ENCODE assay signal across 8 cellular contexts in genomic region chr1:84365225-84366221, GRCh38. TPM values are rescaled to one million over a fixed set of nuclear protein-coding genes. Genes with fewer than 3 reads are reported as not detected.
A peak's percentile ranks its signal among the peaks of the same experiment; 100 is the strongest.
DNase-seq lines count a peak whose midpoint lies in the region; ATAC-seq and TF ChIP-seq lines count a peak whose summit lies in the region.

No MANE protein-coding gene starts in this region.

- DNase-seq in CD4-positive, CD25-positive, alpha-beta regulatory T cell = peak in 1 of 3 donors; percentile 7
- peak; percentile 96 for DNase-seq in HT1080 (ENCODE audit: low read depth)
- DNase-seq in activated naive CD8-positive, alpha-beta T cell treated with anti-CD3 and anti-CD28 coated beads for 36 hours = peak; percentile 48
- DNase-seq in lung (ENCODE audit: low spot score) = no peak
- DNase-seq in tibial nerve (ENCODE audit: low spot score in 2 of 2) = no peak
- DNase-seq in GF-D8 (lab: John Stamatoyannopoulos, UW) = no peak

- TF ChIP-seq CTCF in lung (IDR thresholded peaks at IDR 0.05; ENCODE audit: control extremely low read depth, extremely low read depth) (no peak), tibial nerve (IDR thresholded peaks at IDR 0.05) (no peak)

- peaks cover 8% of the 10 kb centered on the region for H3K27me3 Mint-ChIP-seq in CD4-positive, CD25-positive, alpha-beta regulatory T cell
- H3K27me3 Mint-ChIP-seq in activated naive CD8-positive, alpha-beta T cell treated with anti-CD3 and anti-CD28 coated beads for 36 hours = no peaks in the 10 kb centered on the region

- no peaks in the 10 kb centered on the region for H3K4me1 Mint-ChIP-seq in CD4-positive, CD25-positive, alpha-beta regulatory T cell
- peaks cover 18% of the 10 kb centered on the region for H3K4me1 Mint-ChIP-seq in activated naive CD8-positive, alpha-beta T cell treated with anti-CD3 and anti-CD28 coated beads for 36 hours

- no peak overlapping the region for H3K4me3 ChIP-seq in CD4-positive, CD25-positive, alpha-beta regulatory T cell (ENCODE audit: low read depth, low read length)
- H3K4me3 ChIP-seq in lung (no peak overlapping the region), tibial nerve (no peak overlapping the region)

- no peak overlapping the region for H3K4me3 Mint-ChIP-seq in CD4-positive, CD25-positive, alpha-beta regulatory T cell
- H3K4me3 Mint-ChIP-seq in activated naive CD8-positive, alpha-beta T cell treated with anti-CD3 and anti-CD28 coated beads for 36 hours = no peak overlapping the region

- no peak overlapping the region for H3K27ac ChIP-seq in CD4-positive, CD25-positive, alpha-beta regulatory T cell (ENCODE audit: insufficient read depth, low read length, poor library complexity, severe bottlenecking)
- H3K27ac ChIP-seq in lung (ENCODE audit: low read depth in 1 of 2, low read length in 1 of 2) = no peak overlapping the region
- H3K27ac ChIP-seq in tibial nerve = peak overlapping the region in 2 of 4 donors; percentile 29

- no peaks in the 10 kb centered on the region for H3K9me3 ChIP-seq in CD4-positive, CD25-positive, alpha-beta regulatory T cell (ENCODE audit: control insufficient read depth in 2 of 2, low read length in 2 of 2)
- H3K9me3 ChIP-seq in lung (ENCODE audit: control insufficient read depth in 2 of 2, insufficient read depth in 1 of 2, low read length in 1 of 2) = no peaks in the 10 kb centered on the region
- no peaks in the 10 kb centered on the region for H3K9me3 ChIP-seq in tibial nerve

- peaks cover 0 to 2% (median 0%) of the 10 kb centered on the region in 7 donors for H3K9me3 Mint-ChIP-seq in CD4-positive, CD25-positive, alpha-beta regulatory T cell
- H3K9me3 Mint-ChIP-seq in activated naive CD8-positive, alpha-beta T cell treated with anti-CD3 and anti-CD28 coated beads for 36 hours = no peaks in the 10 kb centered on the region

- H3K36me3 ChIP-seq in CD4-positive, CD25-positive, alpha-beta regulatory T cell (ENCODE audit: control insufficient read depth, insufficient read depth, low read length) = no peaks in the 10 kb centered on the region
- no peaks in the 10 kb centered on the region for H3K36me3 ChIP-seq in lung (ENCODE audit: control insufficient read depth in 2 of 2, insufficient read depth in 2 of 2, low read length in 2 of 2)
- no peaks in the 10 kb centered on the region for H3K36me3 ChIP-seq in tibial nerve

- 39 to 51% methylated on average over 3 of the region's 3 CpGs for WGBS in lung, 2 donors
- WGBS in tibial nerve, 2 donors = 33 to 39% methylated on average over 3 of the region's 3 CpGs

- no peak overlapping the region for H3K27ac Mint-ChIP-seq in CD4-positive, CD25-positive, alpha-beta regulatory T cell
- peak overlapping the region; percentile 84 for H3K27ac Mint-ChIP-seq in activated naive CD8-positive, alpha-beta T cell treated with anti-CD3 and anti-CD28 coated beads for 36 hours

- ATAC-seq in CD4-positive, CD25-positive, alpha-beta regulatory T cell (ENCODE audit: low read depth in 2 of 2) = peak; percentile 28 to 39
- peak; percentile 83 for ATAC-seq in lung (ENCODE audit: insufficient read depth, low FRiP score)
- no peak for ATAC-seq in GM19324 (IDR thresholded peaks at IDR 0.05; ENCODE audit: low FRiP score, unreplicated experiment)
- ATAC-seq in GM21367 (IDR thresholded peaks at IDR 0.05; ENCODE audit: unreplicated experiment) = no peak

- H3K4me1 ChIP-seq in CD4-positive, CD25-positive, alpha-beta regulatory T cell (ENCODE audit: control insufficient read depth, insufficient read depth, low read length, poor library complexity, severe bottlenecking) = no peaks in the 10 kb centered on the region
- H3K4me1 ChIP-seq in lung (ENCODE audit: control insufficient read depth in 2 of 2, insufficient read depth in 2 of 2, low read length in 2 of 2) = peaks cover 0 to 2% of the 10 kb centered on the region in 2 donors
- H3K4me1 ChIP-seq in tibial nerve = peaks cover 0 to 20% (median 0%) of the 10 kb centered on the region in 4 donors

- no peak for TF ChIP-seq POLR2A in tibial nerve (IDR thresholded peaks at IDR 0.05)

- no peaks in the 10 kb centered on the region for H3K27me3 ChIP-seq in CD4-positive, CD25-positive, alpha-beta regulatory T cell (ENCODE audit: control insufficient read depth, insufficient read depth, low read length)
- H3K27me3 ChIP-seq in lung (ENCODE audit: control insufficient read depth, insufficient read depth) (no peaks in the 10 kb centered on the region), tibial nerve (no peaks in the 10 kb centered on the region)

- TF ChIP-seq EP300 in tibial nerve (IDR thresholded peaks at IDR 0.05) = no peak

- H3K36me3 Mint-ChIP-seq in CD4-positive, CD25-positive, alpha-beta regulatory T cell = no peaks in the 10 kb centered on the region
- peaks cover 1% of the 10 kb centered on the region for H3K36me3 Mint-ChIP-seq in activated naive CD8-positive, alpha-beta T cell treated with anti-CD3 and anti-CD28 coated beads for 36 hours

RNA-seq across cellular contexts. Expression of gene DNASE2B, which starts 32.8 kb away (rescaled TPM):
- not detected for total RNA-seq in CD4-positive, CD25-positive, alpha-beta regulatory T cell
- not detected for polyA plus RNA-seq in CD4-positive, CD25-positive, alpha-beta regulatory T cell
- not detected in 2 replicates for total RNA-seq in HT1080 (2014; rRNA removed; shearing (Covaris generic))
- not detected in 2 replicates for polyA plus RNA-seq in HT1080 (2015; cell fraction: cytosol; rRNA removed)
- not detected in 2 replicates for polyA plus RNA-seq in HT1080 (2015; cell fraction: nucleus; rRNA removed)
- total RNA-seq in activated naive CD8-positive, alpha-beta T cell treated with anti-CD3 and anti-CD28 coated beads for 36 hours = not detected
- 1 to 10 TPM in 1 of 2 donors, not detected in 1; 1.3 TPM for total RNA-seq in lung
- polyA plus RNA-seq in lung = 1 to 10 TPM in 1 of 2 donors, under 1 TPM in 1; 0.29 to 4.9 TPM
- not detected for total RNA-seq in tibial nerve

Comparison
In these comparisons a context has a peak if more than half of its experiments do, and no peak if none do; other contexts are left out.
1. ATAC-seq: peak in CD4-positive, CD25-positive, alpha-beta regulatory T cell (2 of 2) and lung (single experiment); none in GM19324 (single experiment) and GM21367 (single experiment).
2. DNase-seq: peak in HT1080 (single experiment) and activated naive CD8-positive, alpha-beta T cell treated with anti-CD3 and anti-CD28 coated beads for 36 hours (single experiment); none in lung (single experiment), tibial nerve (0 of 2) and GF-D8 (single experiment).